Comparison of ENCODE assay signal across 27 cellular contexts in genomic region chrX:114889454-114889853, GRCh38.
"Had no signal": no experiment of that assay in that cellular context is flagged by ENCODE, and none has a peak within 500 bp of the region (broad histone marks: within the 10 kb centered on the region; RNA-seq: fewer than 3 reads in every experiment).

No MANE protein-coding gene starts in this region.

- DNase-seq: dermis blood vessel endothelial cell; effector memory CD8-positive, alpha-beta T cell; erythroblast; esophagus squamous epithelium; hypothalamus; immature natural killer cell; islet precursor cell; kidney glomerular epithelial cell; left ventricle myocardium superior; lower lobe of right lung; naive thymus-derived CD8-positive, alpha-beta T cell; nephron progenitor cell; nucleus accumbens; sigmoid colon; spleen; stimulated activated CD4-positive, alpha-beta T cell treated with anti-CD3 and anti-CD28 coated beads, Interleukin-4, amount 100 ng/mL, for 4 hours; stimulated activated naive CD8-positive, alpha-beta T cell treated with anti-CD3 and anti-CD28 coated beads, Interleukin-15, Interleukin-2, amounts not matched to agents 100 U/mL and 50 U/mL, for 24 hours; substantia nigra; testis; tibial artery had no signal

- H3K36me3 ChIP-seq: esophagus squamous epithelium, lower lobe of right lung, prostate gland, right atrium auricular region, sigmoid colon, spleen, tibial artery had no signal

- H3K4me1 ChIP-seq: esophagus squamous epithelium, lower lobe of right lung, prostate gland, right atrium auricular region, sigmoid colon, spleen, testis, tibial artery had no signal

- H3K4me1 Mint-ChIP-seq: immature natural killer cell; naive thymus-derived CD8-positive, alpha-beta T cell; nephron progenitor cell; stimulated activated memory B cell treated with anti-CD40 and anti-IgM and Interleukin-4, amounts not matched to agents 10 μg/mL and 1 μg/mL and 100 μg/mL, for 72 hours had no signal

- H3K27me3 Mint-ChIP-seq: effector memory CD8-positive, alpha-beta T cell; naive thymus-derived CD8-positive, alpha-beta T cell; stimulated activated memory B cell treated with anti-CD40 and anti-IgM and Interleukin-4, amounts not matched to agents 10 μg/mL and 1 μg/mL and 100 μg/mL, for 72 hours; type B pancreatic cell had no signal

- H3K9me3 Mint-ChIP-seq: effector memory CD8-positive, alpha-beta T cell; stimulated activated memory B cell treated with anti-CD40 and anti-IgM and Interleukin-4, amounts not matched to agents 10 μg/mL and 1 μg/mL and 100 μg/mL, for 72 hours; type B pancreatic cell had no signal

- H3K27ac Mint-ChIP-seq: effector memory CD8-positive, alpha-beta T cell; immature natural killer cell; naive thymus-derived CD8-positive, alpha-beta T cell; nephron progenitor cell; stimulated activated memory B cell treated with anti-CD40 and anti-IgM and Interleukin-4, amounts not matched to agents 10 μg/mL and 1 μg/mL and 100 μg/mL, for 72 hours; type B pancreatic cell had no signal

- H3K36me3 Mint-ChIP-seq: immature natural killer cell; naive thymus-derived CD8-positive, alpha-beta T cell; stimulated activated memory B cell treated with anti-CD40 and anti-IgM and Interleukin-4, amounts not matched to agents 10 μg/mL and 1 μg/mL and 100 μg/mL, for 72 hours; type B pancreatic cell had no signal

- H3K4me3 Mint-ChIP-seq: effector memory CD8-positive, alpha-beta T cell; immature natural killer cell; naive thymus-derived CD8-positive, alpha-beta T cell; nephron progenitor cell; stimulated activated memory B cell treated with anti-CD40 and anti-IgM and Interleukin-4, amounts not matched to agents 10 μg/mL and 1 μg/mL and 100 μg/mL, for 72 hours; type B pancreatic cell had no signal

- H3K27ac ChIP-seq: coronary artery, esophagus squamous epithelium, lower lobe of right lung, prostate gland, right atrium auricular region, sigmoid colon, spleen, testis, tibial artery had no signal

- H3K9me3 ChIP-seq: esophagus squamous epithelium, lower lobe of right lung, prostate gland, sigmoid colon, testis had no signal

- FAIRE-seq: endometrium, frontal cortex had no signal

- H3K27me3 ChIP-seq: esophagus squamous epithelium, right atrium auricular region, sigmoid colon, spleen, testis, tibial artery had no signal

- H3K4me3 ChIP-seq: coronary artery, esophagus squamous epithelium, lower lobe of right lung, prostate gland, right atrium auricular region, sigmoid colon, spleen, testis, tibial artery had no signal

- ATAC-seq: effector memory CD8-positive, alpha-beta T cell; left ventricle myocardium superior; lower lobe of right lung; naive thymus-derived CD8-positive, alpha-beta T cell; stimulated activated memory B cell treated with anti-CD40 and anti-IgM and Interleukin-4, amounts not matched to agents 10 μg/mL and 1 μg/mL and 100 μg/mL, for 72 hours; stimulated activated naive CD8-positive, alpha-beta T cell treated with anti-CD3 and anti-CD28 coated beads, Interleukin-15, Interleukin-2, amounts not matched to agents 100 U/mL and 50 U/mL, for 24 hours had no signal
